15 cellular contexts compared by ENCODE assay signal in genomic region chr7:19560111-19560883, GRCh38.
DNase-seq lines count a peak whose midpoint lies in the region; ATAC-seq, FAIRE-seq and TF ChIP-seq lines count a peak whose summit lies in the region.
"Had no signal": no experiment of that assay in that cellular context is flagged by ENCODE, and none has a peak within 500 bp of the region (broad histone marks: within the 10 kb centered on the region; RNA-seq: fewer than 3 reads in every experiment).

No MANE protein-coding gene starts in this region.

- FAIRE-seq in keratinocyte (lab: Jason Lieb, UNC), result peak; percentile 69

- H3K4me3 Mint-ChIP-seq in MCF 10A (ENCODE audit: unreplicated experiment), result peak overlapping the region; percentile 70
- H3K4me3 Mint-ChIP-seq in activated CD8-positive, alpha-beta T cell treated with anti-CD3 and anti-CD28 coated beads for 36 hours, result no peak overlapping the region

- intact Hi-C loops in MCF 10A (cut with micrococcal nuclease) (loop anchor here (5.0 kb wide), 2 partner anchors 62 to 153 kb away; no protein-coding TSS in a partner anchor), breast epithelium (cut with DNase I; ENCODE audit: low total_unique reads) (no loop called here), Right ventricle myocardium superior (cut with DNase I) (no loop called here)
- intact Hi-C loops in activated CD8-positive, alpha-beta T cell treated with anti-CD3 and anti-CD28 coated beads for 36 hours (cut with micrococcal nuclease), result no loop called here

- TF ChIP-seq POLR2A in breast epithelium (IDR thresholded peaks at IDR 0.05), result no peak

- peaks cover 44% of the 10 kb centered on the region for H3K4me1 Mint-ChIP-seq in MCF 10A (ENCODE audit: insufficient read depth, unreplicated experiment)
- no peaks in the 10 kb centered on the region for H3K4me1 Mint-ChIP-seq in activated CD8-positive, alpha-beta T cell treated with anti-CD3 and anti-CD28 coated beads for 36 hours (ENCODE audit: low read depth)

- POLR2A ChIA-PET in MCF 10A (lab: Yijun Ruan, JAX), result interaction anchor here (0.9 to 3.0 kb wide), 12 partner anchors 12 to 446 kb away, joined by 3 to 26 read pairs (median 4); partner anchors contain the start of genes POLR1F and TWIST1
- POLR2A ChIA-PET in activated CD8-positive, alpha-beta T cell treated with anti-CD3 and anti-CD28 coated beads for 36 hours (lab: Charles Lee), result no interaction called here

- in situ Hi-C loops in astrocyte of the spinal cord (cut with HindIII; ENCODE audit: low sequenced_read_pairs), result no loop called here

- H3K4me3 ChIP-seq in breast epithelium (no peak overlapping the region), astrocyte of the spinal cord (ENCODE audit: low read depth, low read length) (no peak overlapping the region), keratinocyte (ENCODE audit: control insufficient read depth in 2 of 3, extremely low read depth in 1 of 3, insufficient read depth in 2 of 3, low read depth in 1 of 3, low read length in 3 of 3) (no peak overlapping the region)
- H3K4me3 ChIP-seq: mucosa of descending colon, thyroid gland had no signal

- DNase-seq in MCF 10A (ENCODE audit: unreplicated experiment) (peak; percentile 91), breast epithelium (ENCODE audit: low spot score in 2 of 2) (no peak), astrocyte of the spinal cord (ENCODE audit: low read depth, low spot score) (peak; percentile 92), keratinocyte (ENCODE audit: low read depth, low spot score) (no peak), Right ventricle myocardium superior (no peak)
- DNase-seq in activated CD8-positive, alpha-beta T cell treated with anti-CD3 and anti-CD28 coated beads for 36 hours, result no peak
- DNase-seq: DMS53; effector memory CD4-positive, alpha-beta T cell; KBM-7; mucosa of descending colon; right cardiac atrium; thyroid gland; WERI-Rb-1 had no signal

- no peaks in the 10 kb centered on the region for H3K9me3 ChIP-seq in breast epithelium
- H3K9me3 ChIP-seq in keratinocyte (ENCODE audit: control insufficient read depth, low read depth, low read length), result no peaks in the 10 kb centered on the region
- H3K9me3 ChIP-seq: thyroid gland had no signal

- no peaks in the 10 kb centered on the region for H3K27me3 Mint-ChIP-seq in MCF 10A (ENCODE audit: insufficient read depth, unreplicated experiment)
- no peaks in the 10 kb centered on the region for H3K27me3 Mint-ChIP-seq in activated CD8-positive, alpha-beta T cell treated with anti-CD3 and anti-CD28 coated beads for 36 hours

- H3K4me1 ChIP-seq in breast epithelium (no peaks in the 10 kb centered on the region), keratinocyte (ENCODE audit: control insufficient read depth, extremely low read depth, insufficient read depth, low read length) (peaks cover 6% of the 10 kb centered on the region)
- H3K4me1 ChIP-seq: thyroid gland had no signal

- H3K9ac ChIP-seq in keratinocyte (ENCODE audit: control insufficient read depth, extremely low read depth, insufficient read depth, low read length), result no peak overlapping the region

- H3K4me2 ChIP-seq in keratinocyte (ENCODE audit: control insufficient read depth, extremely low read depth, insufficient read depth, low read depth, low read length), result no peak overlapping the region

- TF ChIP-seq CTCF in MCF 10A (IDR thresholded peaks at IDR 0.05; ENCODE audit: unreplicated experiment), result no peak
- TF ChIP-seq CTCF in breast epithelium (IDR thresholded peaks at IDR 0.05), result no peak
- no peak for TF ChIP-seq CTCF in astrocyte of the spinal cord (IDR thresholded peaks at IDR 0.05; ENCODE audit: low read depth, low read length)
- no peak for TF ChIP-seq CTCF in keratinocyte (optimal IDR thresholded peaks at IDR 0.05 in 1 of 3, IDR thresholded peaks at IDR 0.05 in 1 of 3, conservative IDR thresholded peaks at IDR 0.05 in 1 of 3; ENCODE audit: extremely low read depth in 1 of 3, insufficient read depth in 2 of 3, low read length in 3 of 3)
- no peak for TF ChIP-seq CTCF in activated CD8-positive, alpha-beta T cell treated with anti-CD3 and anti-CD28 coated beads for 36 hours (IDR thresholded peaks at IDR 0.05)

- H3K27me3 ChIP-seq in breast epithelium, result no peaks in the 10 kb centered on the region
- H3K27me3 ChIP-seq in keratinocyte (ENCODE audit: control insufficient read depth, extremely low read depth, insufficient read depth, low read length), result no peaks in the 10 kb centered on the region
- H3K27me3 ChIP-seq: thyroid gland had no signal

- H3K27ac Mint-ChIP-seq in MCF 10A (ENCODE audit: low read depth, unreplicated experiment), result peak overlapping the region; percentile 98
- H3K27ac Mint-ChIP-seq in activated CD8-positive, alpha-beta T cell treated with anti-CD3 and anti-CD28 coated beads for 36 hours, result no peak overlapping the region

- peaks cover 8% of the 10 kb centered on the region for H3K9me3 Mint-ChIP-seq in MCF 10A (ENCODE audit: unreplicated experiment)
- no peaks in the 10 kb centered on the region for H3K9me3 Mint-ChIP-seq in activated CD8-positive, alpha-beta T cell treated with anti-CD3 and anti-CD28 coated beads for 36 hours

- ATAC-seq in Right ventricle myocardium superior (ENCODE audit: poor library complexity) (no peak), HG03565 (IDR thresholded peaks at IDR 0.05; ENCODE audit: unreplicated experiment) (no peak), GM18858 (IDR thresholded peaks at IDR 0.05; ENCODE audit: unreplicated experiment) (no peak)
- ATAC-seq in activated CD8-positive, alpha-beta T cell treated with anti-CD3 and anti-CD28 coated beads for 36 hours, result no peak
- ATAC-seq: mucosa of descending colon, right cardiac atrium had no signal

- CTCF ChIA-PET in MCF 10A (lab: Yijun Ruan, JAX), result interaction anchor here (0.6 kb wide), 2 partner anchors 112 to 157 kb away, joined by 3 read pairs; no protein-coding TSS in a partner anchor
- CTCF ChIA-PET in activated CD8-positive, alpha-beta T cell treated with anti-CD3 and anti-CD28 coated beads for 36 hours (lab: Charles Lee), result no interaction called here

- H4K20me1 ChIP-seq in keratinocyte (ENCODE audit: control insufficient read depth, extremely low read depth, insufficient read depth, low read length), result no peaks in the 10 kb centered on the region

- dilution Hi-C loops in keratinocyte (cut with MboI; ENCODE audit: extremely low pct_ligation_motif_present, low sequenced_read_pairs), result no loop called here

- H3K36me3 ChIP-seq in breast epithelium (no peaks in the 10 kb centered on the region), keratinocyte (ENCODE audit: control insufficient read depth in 2 of 2, extremely low read depth in 1 of 2, insufficient read depth in 2 of 2, low read length in 2 of 2) (no peaks in the 10 kb centered on the region)
- H3K36me3 ChIP-seq: thyroid gland, WERI-Rb-1 had no signal

- H3K79me2 ChIP-seq in keratinocyte (ENCODE audit: control insufficient read depth, insufficient read depth, low read length), result no peaks in the 10 kb centered on the region

- H2AFZ ChIP-seq in keratinocyte (ENCODE audit: control insufficient read depth, low read length), result no peak overlapping the region

- BruUV-seq in MCF 10A (replicated peaks; lab: Mats Ljungman, UMichigan), result TSS peak; percentile 94

- H3K36me3 Mint-ChIP-seq in MCF 10A (ENCODE audit: insufficient read depth, unreplicated experiment), result no peaks in the 10 kb centered on the region
- no peaks in the 10 kb centered on the region for H3K36me3 Mint-ChIP-seq in activated CD8-positive, alpha-beta T cell treated with anti-CD3 and anti-CD28 coated beads for 36 hours (ENCODE audit: low read depth)

- no peaks in the 10 kb centered on the region for H3K9me1 ChIP-seq in keratinocyte (ENCODE audit: control insufficient read depth, extremely low read depth, insufficient read depth, low read length)

- no peak overlapping the region for H3K27ac ChIP-seq in breast epithelium
- H3K27ac ChIP-seq in keratinocyte (ENCODE audit: control insufficient read depth, insufficient read depth, low read length), result peak overlapping the region; percentile 43
- H3K27ac ChIP-seq: thyroid gland, WERI-Rb-1 had no signal

Comparison
In these comparisons a context has a peak if more than half of its experiments do, and no peak if none do; other contexts are left out.
1. DNase-seq: peak in MCF 10A (single experiment) and astrocyte of the spinal cord (single experiment); none in breast epithelium (0 of 2), keratinocyte (single experiment), Right ventricle myocardium superior (single experiment) and activated CD8-positive, alpha-beta T cell treated with anti-CD3 and anti-CD28 coated beads for 36 hours (single experiment).